8 cellular contexts compared by ENCODE assay signal in the genomic region with DNA sequence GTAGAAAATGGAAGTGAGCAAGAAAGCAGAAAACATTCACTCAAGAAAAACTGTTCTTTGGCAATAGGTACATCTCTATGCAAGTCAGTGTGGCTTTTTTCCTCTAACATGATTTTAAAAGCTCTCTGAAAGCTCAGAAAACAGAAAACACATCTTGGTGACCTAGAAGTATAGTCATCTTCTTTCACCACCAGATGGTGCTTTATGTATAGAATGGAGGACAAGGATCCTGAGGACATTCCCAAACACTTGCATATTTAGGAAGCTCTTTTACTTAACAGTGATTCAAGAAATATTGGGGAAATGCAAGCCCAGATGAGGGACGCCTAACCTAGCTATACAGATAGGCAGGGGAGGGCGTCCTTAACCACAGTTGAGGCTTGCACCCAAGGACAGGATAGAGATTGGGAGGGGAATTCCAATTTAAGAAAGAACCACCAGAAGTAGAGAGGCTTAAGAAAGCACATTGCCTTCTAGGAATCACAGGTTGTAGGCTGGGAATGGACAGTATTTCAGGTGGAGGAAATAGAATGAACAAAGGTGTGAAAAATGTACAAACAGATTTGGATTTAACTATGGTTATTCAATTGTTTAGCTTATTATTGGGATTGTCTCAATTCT. TPM values are rescaled to one million over a fixed set of nuclear protein-coding genes. Genes with fewer than 3 reads are reported as not detected.
DNase-seq lines count a peak whose midpoint lies in the region; ATAC-seq and TF ChIP-seq lines count a peak whose summit lies in the region.

No MANE protein-coding gene starts in this region.

- H3K27ac ChIP-seq in C4-2B (no peak overlapping the region), left lung (no peak overlapping the region)

- no peaks in the 10 kb centered on the region for H3K36me3 ChIP-seq in left lung

- in situ Hi-C loops in GM13976 (cut with MboI; ENCODE audit: low sequenced_read_pairs, unreplicated experiment) = no loop called here

- no peaks in the 10 kb centered on the region for H3K4me1 ChIP-seq in left lung

- H3K4me3 ChIP-seq in left lung = no peak overlapping the region

- ATAC-seq in left lung (peak; percentile 25), GM21529 (IDR thresholded peaks at IDR 0.05; ENCODE audit: unreplicated experiment) (no peak)

- H3K9me3 ChIP-seq in left lung = peaks cover 0 to 5% of the 10 kb centered on the region in 2 donors

- TF ChIP-seq CTCF in C4-2B (conservative IDR thresholded peaks at IDR 0.05) (peak; percentile 47), left lung (IDR thresholded peaks at IDR 0.05) (no peak), GM13976 (IDR thresholded peaks at IDR 0.05; ENCODE audit: borderline replicate concordance, control extremely low read depth, extremely low read depth, insufficient read depth, missing control alignments) (no peak)

- intact Hi-C loops in left lung (cut with DNase I) = no loop called here

- no peaks in the 10 kb centered on the region for H3K27me3 ChIP-seq in left lung

- DNase-seq in HT-29 (ENCODE audit: low spot score) (peak; percentile 64), astrocyte of the hippocampus (ENCODE audit: low read depth, low spot score) (peak; percentile 31), left lung (no peak), GM13976 (ENCODE audit: low spot score) (no peak), CD1c-positive myeloid dendritic cell (ENCODE audit: extremely low spot score) (no peak)
- DNase-seq in NK-92 treated with Interleukin-12 subunit alpha and Interleukin-12 subunit beta, amount 100 ng/mL, for 24 hours (lab: John Stamatoyannopoulos, UW) = no peak

RNA-seq across cellular contexts. Expression of a gene that starts 13.8 kb away (rescaled TPM):
- 0.08 and 0.31 TPM in 2 replicates for total RNA-seq in HT-29 (2014; rRNA removed; shearing (Covaris generic))
- 1 to 10 TPM in 1 of 2 donors, under 1 TPM in 1; 0.58 to 2.6 TPM for total RNA-seq in left lung

RNA-seq across cellular contexts. Expression of a gene that starts 58.8 kb away (rescaled TPM):
- total RNA-seq in HT-29 (2014; rRNA removed; shearing (Covaris generic)) = 29.0 and 31.4 TPM in 2 replicates
- total RNA-seq in left lung = 10 to 100 TPM; 28.5 to 30.2 TPM

Comparison
In these comparisons a context has a peak if more than half of its experiments do, and no peak if none do; other contexts are left out.
1. DNase-seq: peak in HT-29 (single experiment) and astrocyte of the hippocampus (single experiment); none in left lung (0 of 2), NK-92 treated with Interleukin-12 subunit alpha and Interleukin-12 subunit beta, amount 100 ng/mL, for 24 hours (single experiment), GM13976 (single experiment) and CD1c-positive myeloid dendritic cell (single experiment).